Comparison of ENCODE assay signal across 27 cellular contexts in the genomic region with DNA sequence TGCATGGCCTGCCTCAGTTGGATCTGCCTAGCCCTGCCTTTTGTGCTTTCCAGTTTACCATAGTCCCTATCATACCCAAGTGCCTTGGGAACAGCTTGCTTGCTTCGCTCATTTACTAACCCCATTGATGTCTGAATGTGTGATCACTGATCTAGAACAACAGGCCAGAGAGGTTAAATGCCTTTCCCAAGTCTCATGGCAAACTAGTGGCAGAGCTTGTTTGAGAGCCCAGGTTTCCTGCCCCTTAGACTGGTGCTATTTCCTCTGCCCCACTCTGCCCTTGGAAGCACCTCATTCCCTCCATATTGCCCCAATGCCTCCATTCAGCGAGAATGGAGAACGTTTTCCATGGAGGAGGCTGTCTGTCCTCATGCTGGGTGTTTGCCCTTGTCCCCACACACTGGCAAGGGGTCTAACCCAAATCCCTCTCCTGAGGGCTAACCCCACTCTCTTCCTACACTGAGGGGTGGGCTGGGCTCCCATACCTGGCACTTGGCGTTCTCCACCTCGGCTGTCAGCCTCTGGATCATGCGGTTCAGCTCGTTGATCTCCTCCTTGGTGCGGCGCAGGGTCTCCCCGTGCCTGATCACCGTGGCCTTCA. TPM values are rescaled to one million over a fixed set of nuclear protein-coding genes. Genes with fewer than 3 reads are reported as not detected.
A peak's percentile ranks its signal among the peaks of the same experiment; 100 is the strongest.
DNase-seq lines count a peak whose midpoint lies in the region; ATAC-seq and TF ChIP-seq lines count a peak whose summit lies in the region.
"Had no signal": no experiment of that assay in that cellular context is flagged by ENCODE, and none has a peak within 500 bp of the region (broad histone marks: within the 10 kb centered on the region; RNA-seq: fewer than 3 reads in every experiment).

No MANE protein-coding gene starts in this region.

- TF ChIP-seq CTCF in MCF 10A (IDR thresholded peaks at IDR 0.05; ENCODE audit: unreplicated experiment) (no peak), breast epithelium (IDR thresholded peaks at IDR 0.05) (no peak), Panc1 (IDR thresholded peaks at IDR 0.05) (no peak), kidney epithelial cell (IDR thresholded peaks at IDR 0.05; ENCODE audit: insufficient read depth, low read length, poor library complexity, severe bottlenecking) (no peak), spleen (IDR thresholded peaks at IDR 0.05 in 8 of 11, conservative IDR thresholded peaks at IDR 0.05 in 3 of 11) (no peak), OCI-LY7 (conservative IDR thresholded peaks at IDR 0.05; ENCODE audit: low read length) (no peak)

- H3K27me3 Mint-ChIP-seq in MCF 10A (ENCODE audit: insufficient read depth, unreplicated experiment): no peaks in the 10 kb centered on the region

- no peak overlapping the region for H2BK15ac ChIP-seq in mesenchymal stem cell (ENCODE audit: low read depth, poor library complexity, severe bottlenecking)

- H3K4me1 Mint-ChIP-seq in MCF 10A (ENCODE audit: insufficient read depth, unreplicated experiment): peaks cover 18% of the 10 kb centered on the region

- H2AK5ac ChIP-seq in mesenchymal stem cell (ENCODE audit: low read length, severe bottlenecking): no peak overlapping the region

- no peaks in the 10 kb centered on the region for H3K36me3 ChIP-seq in breast epithelium
- no peaks in the 10 kb centered on the region for H3K36me3 ChIP-seq in Panc1 (ENCODE audit: control insufficient read depth, insufficient read depth, low read length)
- H3K36me3 ChIP-seq in kidney epithelial cell (ENCODE audit: control insufficient read depth, insufficient read depth, low read length): no peaks in the 10 kb centered on the region
- H3K36me3 ChIP-seq in spleen: no peaks in the 10 kb centered on the region
- no peaks in the 10 kb centered on the region for H3K36me3 ChIP-seq in mesenchymal stem cell (ENCODE audit: control insufficient read depth in 1 of 2, insufficient read depth in 2 of 2, low read depth in 1 of 2, low read length in 2 of 2)
- H3K36me3 ChIP-seq in OCI-LY7 (ENCODE audit: insufficient read depth, low read length): no peaks in the 10 kb centered on the region
- H3K36me3 ChIP-seq: adrenal gland, upper lobe of right lung had no signal

- peaks cover 40% of the 10 kb centered on the region for H3K36me3 Mint-ChIP-seq in MCF 10A (ENCODE audit: insufficient read depth, unreplicated experiment)
- H3K36me3 Mint-ChIP-seq: stimulated activated memory B cell treated with anti-CD40 and anti-IgM and Interleukin-4, amounts not matched to agents 10 μg/mL and 1 μg/mL and 100 μg/mL, for 72 hours had no signal

- in situ Hi-C loops in Panc1 (cut with HindIII; ENCODE audit: low pct_unique_long_range_greater_than_20kb, low sequenced_read_pairs): no loop called here

- no peak overlapping the region for H4K8ac ChIP-seq in mesenchymal stem cell (ENCODE audit: low read length)

- no peak overlapping the region for H2BK5ac ChIP-seq in mesenchymal stem cell (ENCODE audit: low read depth, low read length, poor library complexity, severe bottlenecking)

- H3K9me3 ChIP-seq in breast epithelium (no peaks in the 10 kb centered on the region), Panc1 (ENCODE audit: control insufficient read depth, insufficient read depth, low read depth, low read length) (no peaks in the 10 kb centered on the region), spleen (no peaks in the 10 kb centered on the region), mesenchymal stem cell (ENCODE audit: control insufficient read depth, low read length) (no peaks in the 10 kb centered on the region), OCI-LY7 (ENCODE audit: low read length) (no peaks in the 10 kb centered on the region)
- H3K9me3 ChIP-seq: adrenal gland, upper lobe of right lung had no signal

- H2AFZ ChIP-seq in mesenchymal stem cell (ENCODE audit: low read depth, low read length) (no peak overlapping the region), OCI-LY7 (ENCODE audit: low read length) (no peak overlapping the region)

- no peaks in the 10 kb centered on the region for H3K79me2 ChIP-seq in OCI-LY7 (ENCODE audit: insufficient read depth, low read depth, low read length)

- no peak overlapping the region for H3K4ac ChIP-seq in mesenchymal stem cell (ENCODE audit: low read depth in 1 of 2, low read length in 2 of 2)

- H3K23ac ChIP-seq in mesenchymal stem cell (ENCODE audit: low read length in 2 of 2): no peak overlapping the region

- H3K14ac ChIP-seq in mesenchymal stem cell (ENCODE audit: low read length in 2 of 2): no peak overlapping the region

- ATAC-seq in Panc1 (no peak), GM18505 (IDR thresholded peaks at IDR 0.05; ENCODE audit: unreplicated experiment) (no peak)
- ATAC-seq: esophagus mucosa; naive thymus-derived CD4-positive, alpha-beta T cell; stimulated activated memory B cell treated with anti-CD40 and anti-IgM and Interleukin-4, amounts not matched to agents 10 μg/mL and 1 μg/mL and 100 μg/mL, for 72 hours; upper lobe of right lung had no signal

- peak overlapping the region in 1 of 2 donors; percentile 98 for H3K27ac ChIP-seq in breast epithelium
- peak overlapping the region; percentile 57; the same call in 1 of the 2 replicates for H3K27ac ChIP-seq in Panc1 (ENCODE audit: low read length)
- H3K27ac ChIP-seq in spleen: no peak overlapping the region
- H3K27ac ChIP-seq in mesenchymal stem cell (ENCODE audit: low read length, poor library complexity, severe bottlenecking): no peak overlapping the region
- H3K27ac ChIP-seq in OCI-LY7 (ENCODE audit: low read depth, low read length, poor library complexity, severe bottlenecking): no peak overlapping the region
- H3K27ac ChIP-seq: adrenal gland, upper lobe of right lung had no signal

- intact Hi-C loops in MCF 10A (cut with micrococcal nuclease): no loop called here
- intact Hi-C loops in breast epithelium (cut with DNase I; ENCODE audit: low total_unique reads): no loop called here
- intact Hi-C loops in Panc1 (cut with micrococcal nuclease; ENCODE audit: unreplicated experiment): no loop called here
- intact Hi-C loops in spleen (cut with DNase I; ENCODE audit: low total_unique reads): no loop called here
- intact Hi-C loops in OCI-LY7 (cut with micrococcal nuclease; ENCODE audit: unreplicated experiment): no loop called here

- no peaks in the 10 kb centered on the region for H4K20me1 ChIP-seq in OCI-LY7 (ENCODE audit: insufficient read depth, low read length)

- no peak overlapping the region for H3K18ac ChIP-seq in mesenchymal stem cell (ENCODE audit: low read depth in 1 of 2, low read length in 2 of 2)

- peak; percentile 46 for DNase-seq in MCF 10A (ENCODE audit: unreplicated experiment)
- no peak for DNase-seq in breast epithelium (ENCODE audit: low spot score in 2 of 2)
- no peak for DNase-seq in Panc1 (ENCODE audit: low read depth, low spot score)
- DNase-seq in kidney epithelial cell (ENCODE audit: low read depth): peak; percentile 77
- peak; percentile 52 for DNase-seq in spleen
- no peak for DNase-seq in mesenchymal stem cell
- DNase-seq in OCI-LY7 (ENCODE audit: low spot score): no peak
- DNase-seq: activated T-cell treated with anti-CD3 and anti-CD28 coated beads, Interleukin-2, amount 50 U/mL, for 1 hour; adrenal gland; C1 segment of cervical spinal cord; DMS79 treated with DMSO at 0.1 percent for 48 hours; GF-D8; naive thymus-derived CD4-positive, alpha-beta T cell; NCI-H1417; NCI-H2081; NCI-H526 treated with DMSO at 0.1 percent for 48 hours; nucleus accumbens; upper lobe of right lung had no signal

- no peak overlapping the region for H3K9ac ChIP-seq in mesenchymal stem cell (ENCODE audit: low read length)

- no peaks in the 10 kb centered on the region for H3K79me1 ChIP-seq in mesenchymal stem cell (replicated peaks; ENCODE audit: low read length, poor library complexity, severe bottlenecking)

- no peak overlapping the region for H4K91ac ChIP-seq in mesenchymal stem cell (ENCODE audit: low read length)

- H2BK12ac ChIP-seq in mesenchymal stem cell (ENCODE audit: low read length in 2 of 2): no peak overlapping the region

- H3K27me3 ChIP-seq in breast epithelium (peaks cover 0 to 6% of the 10 kb centered on the region in 2 donors), Panc1 (ENCODE audit: control insufficient read depth, insufficient read depth, low read length) (no peaks in the 10 kb centered on the region), kidney epithelial cell (ENCODE audit: control insufficient read depth, insufficient read depth, low read length) (peaks cover 12% of the 10 kb centered on the region), spleen (replicated peaks in 1 of 7) (peaks cover 0 to 91% (median 25%) of the 10 kb centered on the region in 7 donors), mesenchymal stem cell (ENCODE audit: control insufficient read depth in 1 of 2, insufficient read depth in 1 of 2, low read length in 2 of 2) (peaks cover 6 to 84% of the 10 kb centered on the region in 2 experiments)
- H3K27me3 ChIP-seq: adrenal gland had no signal

- H3K4me3 Mint-ChIP-seq in MCF 10A (ENCODE audit: unreplicated experiment): no peak overlapping the region
- H3K4me3 Mint-ChIP-seq: central memory CD8-positive, alpha-beta T cell; stimulated activated memory B cell treated with anti-CD40 and anti-IgM and Interleukin-4, amounts not matched to agents 10 μg/mL and 1 μg/mL and 100 μg/mL, for 72 hours had no signal

- peaks cover 0 to 11% of the 10 kb centered on the region in 2 donors for H3K4me1 ChIP-seq in breast epithelium
- H3K4me1 ChIP-seq in Panc1 (ENCODE audit: control insufficient read depth, insufficient read depth, low read length): peaks cover 21% of the 10 kb centered on the region
- peaks cover 0 to 5% (median 0%) of the 10 kb centered on the region in 6 donors for H3K4me1 ChIP-seq in spleen
- peaks cover 41% of the 10 kb centered on the region for H3K4me1 ChIP-seq in mesenchymal stem cell (ENCODE audit: control insufficient read depth, insufficient read depth, low read depth, low read length)
- H3K4me1 ChIP-seq in OCI-LY7 (ENCODE audit: insufficient read depth, low read length, poor library complexity, severe bottlenecking): no peaks in the 10 kb centered on the region

- CTCF ChIA-PET in MCF 10A (lab: Yijun Ruan, JAX) (interaction anchor here (1.4 to 2.8 kb wide), 4 partner anchors 8 to 27 kb away, joined by 5 to 11 read pairs (median 8); no protein-coding TSS in a partner anchor), Panc1 (lab: Charles Lee) (interaction anchor here (1.7 kb wide), 1 partner anchor 15 kb away, joined by 4 read pairs; no protein-coding TSS in a partner anchor), OCI-LY7 (lab: Charles Lee; ENCODE audit: unreplicated experiment) (no interaction called here)

- H3K27ac Mint-ChIP-seq in MCF 10A (ENCODE audit: low read depth, unreplicated experiment): peak overlapping the region; percentile 84
- H3K27ac Mint-ChIP-seq: stimulated activated memory B cell treated with anti-CD40 and anti-IgM and Interleukin-4, amounts not matched to agents 10 μg/mL and 1 μg/mL and 100 μg/mL, for 72 hours had no signal

- POLR2A ChIA-PET in MCF 10A (lab: Yijun Ruan, JAX) (interaction anchor here (0.5 to 3.6 kb wide), 5 partner anchors 9 to 84 kb away, joined by 3 to 13 read pairs (median 8); no protein-coding TSS in a partner anchor), Panc1 (lab: Charles Lee) (no interaction called here), OCI-LY7 (lab: Charles Lee) (no interaction called here)

- H3K4me2 ChIP-seq in mesenchymal stem cell (ENCODE audit: low read length, poor library complexity, severe bottlenecking) (no peak overlapping the region), OCI-LY7 (ENCODE audit: low read length) (no peak overlapping the region)

- TF ChIP-seq POLR2A in breast epithelium (IDR thresholded peaks at IDR 0.05): no peak
- TF ChIP-seq POLR2A in spleen (IDR thresholded peaks at IDR 0.05): no peak
- no peak for TF ChIP-seq POLR2A in GM18505 (IDR thresholded peaks at IDR 0.05; ENCODE audit: borderline replicate concordance, extremely low read depth, insufficient read depth, insufficient read length)

- no peaks in the 10 kb centered on the region for H3K9me2 ChIP-seq in OCI-LY7 (ENCODE audit: insufficient read depth, low read length)

- no peaks in the 10 kb centered on the region for H3K9me3 Mint-ChIP-seq in MCF 10A (ENCODE audit: unreplicated experiment)
- H3K9me3 Mint-ChIP-seq: central memory CD8-positive, alpha-beta T cell; naive thymus-derived CD4-positive, alpha-beta T cell; stimulated activated memory B cell treated with anti-CD40 and anti-IgM and Interleukin-4, amounts not matched to agents 10 μg/mL and 1 μg/mL and 100 μg/mL, for 72 hours had no signal

- H2BK120ac ChIP-seq in mesenchymal stem cell (ENCODE audit: low read depth, low read length): no peak overlapping the region

- H3K4me3 ChIP-seq in breast epithelium: no peak overlapping the region
- H3K4me3 ChIP-seq in Panc1 (ENCODE audit: low read depth in 2 of 2, low read length in 2 of 2): no peak overlapping the region
- H3K4me3 ChIP-seq in kidney epithelial cell (ENCODE audit: low read depth, low read length): no peak overlapping the region
- no peak overlapping the region for H3K4me3 ChIP-seq in spleen
- no peak overlapping the region for H3K4me3 ChIP-seq in mesenchymal stem cell (ENCODE audit: insufficient read depth in 1 of 2, low read depth in 1 of 2, low read length in 2 of 2)
- H3K4me3 ChIP-seq in OCI-LY7 (ENCODE audit: low read depth, low read length, poor library complexity, severe bottlenecking): no peak overlapping the region
- H3K4me3 ChIP-seq: adrenal gland, upper lobe of right lung had no signal

- 89 to 94% (median 91%) methylated on average over 11 of the region's 11 CpGs for WGBS in spleen, 5 donors
- whole genome bisulfite sequencing in mesenchymal stem cell: 89% methylated on average over 11 of the region's 11 CpGs

- BruUV-seq in MCF 10A (replicated peaks; lab: Mats Ljungman, UMichigan): no TSS peak
- no TSS peak for BruUV-seq in Panc1 (replicated peaks; lab: Mats Ljungman, UMichigan)
- no TSS peak for BruUV-seq in OCI-LY7 (replicated peaks; lab: Mats Ljungman, UMichigan)

RNA-seq across cellular contexts. Expression of a gene that starts 19.8 kb away (rescaled TPM):
- total RNA-seq in MCF 10A (2022) (2,379 and 3,360 TPM in 2 replicates), breast epithelium (1,000 to 10,000 TPM in 1 of 3 donors, 100 to 1,000 TPM in 1, 1 to 10 TPM in 1; 4.2 to 1,051 (median 358) TPM), Panc1 (2021; ENCODE audit: unreplicated experiment) (16.8 TPM), kidney epithelial cell (1,242 and 1,355 TPM in 2 replicates), spleen (1 to 10 TPM in 1 of 7 donors, under 1 TPM in 3, not detected in 3; 0.73 to 1.5 (median 0.83) TPM), OCI-LY7 (2022) (1.9 TPM in 1 of 2 replicates, not detected in the other)
- 19.1 TPM for polyA plus RNA-seq in Panc1 (2012; ENCODE audit: insufficient read length)
- polyA plus RNA-seq in spleen: 1 to 10 TPM; 1.2 to 1.9 (median 1.6) TPM
- 5.1 TPM for polyA plus RNA-seq in mesenchymal stem cell (2013, experiment 1 of 2)
- polyA plus RNA-seq in mesenchymal stem cell (2013, experiment 2 of 2): 5.7 TPM
- total RNA-seq in OCI-LY7 (2014; rRNA removed; shearing (Covaris generic)): not detected in 2 replicates
- total RNA-seq: HepG2, SK-MEL-5 had no signal
- polyA plus RNA-seq: naive thymus-derived CD4-positive, alpha-beta T cell had no signal

RNA-seq across cellular contexts. Expression of a gene that starts 21.6 kb away (rescaled TPM):
- total RNA-seq in MCF 10A (2022) (37.8 and 45.1 TPM in 2 replicates), breast epithelium (1 to 10 TPM in 1 of 3 donors, under 1 TPM in 1, not detected in 1; 0.66 to 2.2 TPM), Panc1 (2021; ENCODE audit: unreplicated experiment) (1.1 TPM), kidney epithelial cell (6.9 and 9.2 TPM in 2 replicates), spleen (under 1 TPM in 2 of 7 donors, not detected in 5; 0.17 to 0.26 TPM), OCI-LY7 (2022) (not detected in 2 replicates)
- 1.2 TPM for polyA plus RNA-seq in Panc1 (2012; ENCODE audit: insufficient read length)
- under 1 TPM in 2 of 3 donors, not detected in 1; 0.08 to 0.09 TPM for polyA plus RNA-seq in spleen
- 0.01 TPM for polyA plus RNA-seq in mesenchymal stem cell (2013, experiment 1 of 2)
- not detected for polyA plus RNA-seq in mesenchymal stem cell (2013, experiment 2 of 2)
- not detected in 2 replicates for total RNA-seq in OCI-LY7 (2014; rRNA removed; shearing (Covaris generic))
- total RNA-seq: activated CD8-positive, alpha-beta memory T cell treated with anti-CD3 and anti-CD28 coated beads for 36 hours; esophagus mucosa; HepG2; SK-MEL-5 had no signal
- polyA plus RNA-seq: HepG2; naive thymus-derived CD4-positive, alpha-beta T cell had no signal

RNA-seq across cellular contexts. Expression of a gene that starts 38.5 kb away (rescaled TPM):
- total RNA-seq in MCF 10A (2022) (2,023 and 2,244 TPM in 2 replicates), breast epithelium (10 to 100 TPM in 1 of 3 donors, 1 to 10 TPM in 1, not detected in 1; 3.6 to 29.9 TPM), Panc1 (2021; ENCODE audit: unreplicated experiment) (0.90 TPM), kidney epithelial cell (239 and 244 TPM in 2 replicates), spleen (not detected), OCI-LY7 (2022) (not detected in 2 replicates)
- 0.88 TPM for polyA plus RNA-seq in Panc1 (2012; ENCODE audit: insufficient read length)
- polyA plus RNA-seq in spleen: under 1 TPM in 2 of 3 donors, not detected in 1; 0.05 to 0.37 TPM
- polyA plus RNA-seq in mesenchymal stem cell (2013, experiment 1 of 2): not detected
- not detected for polyA plus RNA-seq in mesenchymal stem cell (2013, experiment 2 of 2)
- total RNA-seq in OCI-LY7 (2014; rRNA removed; shearing (Covaris generic)): not detected in 2 replicates
- total RNA-seq: activated CD8-positive, alpha-beta memory T cell treated with anti-CD3 and anti-CD28 coated beads for 36 hours; esophagus mucosa; fibroblast of villous mesenchyme; HepG2; pulmonary artery endothelial cell; upper lobe of right lung had no signal
- polyA plus RNA-seq: adrenal gland; HepG2; naive thymus-derived CD4-positive, alpha-beta T cell had no signal

Comparison
In these comparisons a context has a peak if more than half of its experiments do, and no peak if none do; other contexts are left out.
1. DNase-seq: peak in MCF 10A (single experiment), kidney epithelial cell (single experiment) and spleen (single experiment); none in breast epithelium (0 of 2), Panc1 (single experiment), mesenchymal stem cell (single experiment) and OCI-LY7 (single experiment).